3 cellular contexts compared by ENCODE assay signal in genomic region chr7:84113286-84113685, GRCh38.
A peak's percentile ranks its signal among the peaks of the same experiment; 100 is the strongest.
TF ChIP-seq lines count a peak whose summit lies in the region.

No MANE protein-coding gene starts in this region.

TF ChIP-seq in liver, 16 proteins besides CTCF, POLR2A, EP300 and RAD21 (continued from another document):
- TF ChIP-seq GABPA (IDR thresholded peaks at IDR 0.05 in 1 of 2, conservative IDR thresholded peaks at IDR 0.05 in 1 of 2) (no peak), JUND (IDR thresholded peaks at IDR 0.05) (no peak), FOXA1 (IDR thresholded peaks at IDR 0.05) (no peak), HNF4A (conservative IDR thresholded peaks at IDR 0.05) (no peak), MAX (IDR thresholded peaks at IDR 0.05) (no peak), FOXA2 (IDR thresholded peaks at IDR 0.05) (no peak), REST (IDR thresholded peaks at IDR 0.05) (no peak), ZBTB33 (IDR thresholded peaks at IDR 0.05) (no peak), EGR1 (IDR thresholded peaks at IDR 0.05; ENCODE audit: low read depth in 2 of 2) (no peak), TAF1 (conservative IDR thresholded peaks at IDR 0.05) (no peak), YY1 (IDR thresholded peaks at IDR 0.05) (no peak), ATF3 (IDR thresholded peaks at IDR 0.05) (no peak), RXRA (IDR thresholded peaks at IDR 0.05) (peak; percentile 8 to 28), SP1 (IDR thresholded peaks at IDR 0.05) (no peak), NR2F2 (IDR thresholded peaks at IDR 0.05) (peak; percentile 50)

TF ChIP-seq in HepG2, 621 proteins besides CTCF, POLR2A, EP300 and RAD21 (continued from another document):
- no peak for TF ChIP-seq ZNF83 (CRISPR knock-in tag; IDR thresholded peaks at IDR 0.05; ENCODE audit: borderline replicate concordance)
- TF ChIP-seq CBX5 (CRISPR knock-in tag; IDR thresholded peaks at IDR 0.05; ENCODE audit: borderline replicate concordance) = no peak
- TF ChIP-seq ZNF839 (CRISPR knock-in tag; IDR thresholded peaks at IDR 0.05; ENCODE audit: borderline replicate concordance) = no peak
- TF ChIP-seq HMG20A (CRISPR knock-in tag; IDR thresholded peaks at IDR 0.05; ENCODE audit: borderline replicate concordance) = no peak
- no peak for TF ChIP-seq GFI1 (CRISPR knock-in tag; IDR thresholded peaks at IDR 0.05; ENCODE audit: borderline replicate concordance)
- no peak for TF ChIP-seq CBX2 (IDR thresholded peaks at IDR 0.05; ENCODE audit: low read depth, low read length)
- TF ChIP-seq CBX2 (CRISPR knock-in tag; IDR thresholded peaks at IDR 0.05; ENCODE audit: low read depth) = no peak
- no peak for TF ChIP-seq HOXA7 (CRISPR knock-in tag; IDR thresholded peaks at IDR 0.05)
- TF ChIP-seq TEF (CRISPR knock-in tag; IDR thresholded peaks at IDR 0.05) = no peak
- no peak for TF ChIP-seq NRL (CRISPR knock-in tag; IDR thresholded peaks at IDR 0.05; ENCODE audit: borderline replicate concordance)
- TF ChIP-seq CSRNP1 (CRISPR knock-in tag; IDR thresholded peaks at IDR 0.05) = no peak
- TF ChIP-seq ZNF296 (CRISPR knock-in tag; conservative IDR thresholded peaks at IDR 0.05) = no peak

TF ChIP-seq in endothelial cell of umbilical vein, 7 proteins besides CTCF, POLR2A, EP300 and RAD21:
- TF ChIP-seq MYC (IDR thresholded peaks at IDR 0.05; ENCODE audit: low read depth, low read length) = no peak
- TF ChIP-seq POLR2AphosphoS5 (IDR thresholded peaks at IDR 0.05; ENCODE audit: insufficient read depth, low read depth, low read length) = no peak
- no peak for TF ChIP-seq FOS (IDR thresholded peaks at IDR 0.05; ENCODE audit: borderline replicate concordance, insufficient read depth, low read length)
- no peak for TF ChIP-seq EZH2 (IDR thresholded peaks at IDR 0.05; ENCODE audit: borderline replicate concordance, low read depth, low read length, severe bottlenecking)
- TF ChIP-seq MAX (IDR thresholded peaks at IDR 0.05; ENCODE audit: insufficient read depth, insufficient read length) = no peak
- no peak for TF ChIP-seq JUN (IDR thresholded peaks at IDR 0.05; ENCODE audit: borderline replicate concordance, insufficient read depth, insufficient read length, low read depth)
- TF ChIP-seq GATA2 (IDR thresholded peaks at IDR 0.05; ENCODE audit: insufficient read depth, insufficient read length, low read depth, low read length) = no peak
